ENCODE assay signal across 1 cellular context in genomic region chr11:69617220-69617619, GRCh38.
TF ChIP-seq lines count a peak whose summit lies in the region.

No MANE protein-coding gene starts in this region.

TF ChIP-seq in HEK293, 187 proteins besides CTCF, POLR2A, EP300 and RAD21:
- TF ChIP-seq ZNF623 (tag by site-specific recombination; IDR thresholded peaks at IDR 0.05) (peak; percentile 56; the same call in 1 of the 2 replicates), ZNF626 (tag by site-specific recombination; IDR thresholded peaks at IDR 0.05) (no peak), ZNF324 (tag by site-specific recombination; IDR thresholded peaks at IDR 0.05) (no peak)
- TF ChIP-seq, protein P1, sequence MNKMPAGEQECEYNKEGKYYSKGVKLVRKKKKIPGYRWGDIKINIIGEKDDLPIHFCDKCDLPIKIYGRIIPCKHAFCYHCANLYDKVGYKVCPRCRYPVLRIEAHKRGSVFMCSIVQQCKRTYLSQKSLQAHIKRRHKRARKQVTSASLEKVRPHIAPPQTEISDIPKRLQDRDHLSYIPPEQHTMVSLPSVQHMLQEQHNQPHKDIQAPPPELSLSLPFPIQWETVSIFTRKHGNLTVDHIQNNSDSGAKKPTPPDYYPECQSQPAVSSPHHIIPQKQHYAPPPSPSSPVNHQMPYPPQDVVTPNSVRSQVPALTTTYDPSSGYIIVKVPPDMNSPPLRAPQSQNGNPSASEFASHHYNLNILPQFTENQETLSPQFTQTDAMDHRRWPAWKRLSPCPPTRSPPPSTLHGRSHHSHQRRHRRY (tag by site-specific recombination; IDR thresholded peaks at IDR 0.05), result no peak
